28 cellular contexts compared by ENCODE assay signal in genomic region chr5:51890435-51891116, GRCh38.
"Had no signal": no experiment of that assay in that cellular context is flagged by ENCODE, and none has a peak within 500 bp of the region (broad histone marks: within the 10 kb centered on the region; RNA-seq: fewer than 3 reads in every experiment).

No MANE protein-coding gene starts in this region.

- H3K9me3 ChIP-seq: Peyer's patch, SJSA1 had no signal

- DNase-seq: activated CD4-positive, alpha-beta T cell treated with anti-CD3 and anti-CD28 coated beads, Interleukin-2, amount 10 ng/mL, durations not matched to agents 24 days and 14 days; activated CD4-positive, alpha-beta T cell treated with anti-CD3 and anti-CD28 coated beads, Interleukin-2, amount 50 U/mL, for 48 hours; activated CD4-positive, CD25-positive, alpha-beta regulatory T cell; activated CD8-positive, alpha-beta T cell treated with anti-CD3 and anti-CD28 coated beads, Interleukin-2, amount 10 ng/mL, durations not matched to agents 7 days and 5 days; activated naive CD4-positive, alpha-beta T cell treated with anti-CD3 and anti-CD28 coated beads, Interleukin-2, amount 10 ng/mL, durations not matched to agents 7 days and 5 days; activated naive CD8-positive, alpha-beta T cell treated with anti-CD3 and anti-CD28 coated beads, Interleukin-2, amount 50 U/mL, for 24 hours; activated T-cell treated with anti-CD3 and anti-CD28 coated beads for 4 hours; activated T-cell treated with anti-CD3 and anti-CD28 coated beads, Interleukin-2, amount 50 U/mL, for 4 hours; anterior cingulate cortex; caudate nucleus; cerebellar nuclear complex; cortex of kidney; Karpas-422; KBM-7; NCI-H1417 treated with DMSO at 0.1 percent for 48 hours; NCI-H187 treated with DMSO at 0.1 percent for 48 hours; NCI-H2171; NCI-H2227 treated with DMSO at 0.1 percent for 48 hours; NCI-H446; NCI-H510A treated with DMSO at 0.1 percent for 48 hours; NCI-H526 treated with DMSO at 0.1 percent for 48 hours; PC-3; Peyer's patch; RPMI8226; SHP77 treated with DMSO at 0.1 percent for 48 hours; T1000; WERI-Rb-1 had no signal

- H3K4me1 ChIP-seq: Peyer's patch, SJSA1 had no signal

- H3K27ac ChIP-seq: Peyer's patch, SJSA1, WERI-Rb-1 had no signal

- H3K36me3 ChIP-seq: Peyer's patch, SJSA1, WERI-Rb-1 had no signal

- ATAC-seq: activated CD8-positive, alpha-beta T cell treated with anti-CD3 and anti-CD28 coated beads, Interleukin-2, amount 10 ng/mL, durations not matched to agents 7 days and 5 days; activated naive CD8-positive, alpha-beta T cell treated with anti-CD3 and anti-CD28 coated beads, Interleukin-2, amount 50 U/mL, for 24 hours; activated T-cell treated with anti-CD3 and anti-CD28 coated beads, Interleukin-2, amount 50 U/mL, for 4 hours had no signal

- H3K27me3 ChIP-seq: Peyer's patch had no signal

- H3K4me3 ChIP-seq: Peyer's patch, SJSA1 had no signal
